Comparison of ENCODE assay signal across 8 cellular contexts in the genomic region with DNA sequence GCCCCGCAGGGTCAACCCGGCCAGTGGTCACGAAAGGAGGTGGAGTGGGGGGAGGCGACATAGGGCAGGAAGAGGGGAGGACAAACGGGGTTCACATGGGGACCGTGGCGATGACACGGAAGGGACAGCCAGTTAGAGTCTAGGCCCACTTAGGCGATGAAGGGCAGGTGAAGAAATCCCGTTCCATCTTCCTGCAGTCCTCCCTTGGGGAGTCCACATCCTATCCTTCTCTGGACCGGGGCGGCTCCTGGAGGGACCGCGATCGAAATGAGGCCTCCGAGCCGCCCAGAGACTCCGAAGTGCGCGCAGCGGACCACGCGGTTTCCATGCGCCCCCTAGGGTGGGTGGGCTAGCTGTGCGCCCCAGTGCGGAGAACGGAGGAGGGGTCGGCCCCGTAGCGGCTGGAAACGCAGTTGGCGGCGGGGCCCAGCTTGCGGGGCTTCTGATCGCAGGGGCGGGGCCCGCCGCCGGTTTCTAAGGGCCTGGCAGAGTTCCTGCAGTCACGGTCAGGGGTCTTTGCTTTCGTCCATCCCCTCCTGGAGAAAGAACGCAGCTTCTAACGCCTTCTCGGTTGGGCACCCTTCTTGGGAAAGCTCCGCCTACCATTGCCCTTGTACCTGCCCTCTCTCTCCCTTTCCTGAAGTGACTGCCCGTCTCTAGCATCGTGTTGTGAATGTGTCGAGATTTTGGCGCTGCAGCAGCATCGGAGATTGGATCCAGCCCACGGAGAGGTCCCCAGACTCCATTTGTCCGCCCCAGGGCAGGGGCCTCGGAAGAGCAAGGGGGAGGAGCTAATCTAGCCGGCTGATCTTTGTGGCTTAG. TPM values are rescaled to one million over a fixed set of nuclear protein-coding genes. Genes with fewer than 3 reads are reported as not detected.
DNase-seq lines count a peak whose midpoint lies in the region; ATAC-seq and TF ChIP-seq lines count a peak whose summit lies in the region.

No MANE protein-coding gene starts in this region.

- no peaks in the 10 kb centered on the region for H3K9me3 ChIP-seq in subcutaneous abdominal adipose tissue (ENCODE audit: control insufficient read depth in 5 of 5, low read length in 5 of 5)

- no peaks in the 10 kb centered on the region for H3K36me3 ChIP-seq in subcutaneous abdominal adipose tissue (ENCODE audit: control insufficient read depth in 5 of 5, insufficient read depth in 5 of 5, low read length in 5 of 5)

- no peaks in the 10 kb centered on the region for H3K9me3 Mint-ChIP-seq in activated T-cell treated with anti-CD3 and anti-CD28 coated beads, Interleukin-2, amount 50 U/mL, for 4 hours
- no peaks in the 10 kb centered on the region for H3K9me3 Mint-ChIP-seq in nephron progenitor cell

- H3K4me1 Mint-ChIP-seq in activated T-cell treated with anti-CD3 and anti-CD28 coated beads, Interleukin-2, amount 50 U/mL, for 4 hours (ENCODE audit: low read depth) = peaks cover 10% of the 10 kb centered on the region
- peaks cover 12% of the 10 kb centered on the region for H3K4me1 Mint-ChIP-seq in nephron progenitor cell

- ATAC-seq in activated T-cell treated with anti-CD3 and anti-CD28 coated beads, Interleukin-2, amount 50 U/mL, for 4 hours = peak; percentile 84
- ATAC-seq in HG02885 (IDR thresholded peaks at IDR 0.05; ENCODE audit: poor library complexity, unreplicated experiment) (no peak), GM21529 (IDR thresholded peaks at IDR 0.05; ENCODE audit: unreplicated experiment) (no peak)

- H3K4me3 ChIP-seq in fibroblast of mammary gland (ENCODE audit: control insufficient read depth, low read depth, low read length) (peak overlapping the region; percentile 57), subcutaneous abdominal adipose tissue (ENCODE audit: low read depth in 1 of 5, low read length in 5 of 5) (peak overlapping the region; percentile 71 to 77 (median 72))

- DNase-seq in DMS53 (lab: John Stamatoyannopoulos, UW) = peak; percentile 68
- DNase-seq in NCI-H524 (lab: John Stamatoyannopoulos, UW) = peak; percentile 51 to 67
- DNase-seq in activated T-cell treated with anti-CD3 and anti-CD28 coated beads, Interleukin-2, amount 50 U/mL, for 4 hours = peak; percentile 70
- peak; percentile 33 for DNase-seq in fibroblast of mammary gland (ENCODE audit: low read depth)
- DNase-seq in nephron progenitor cell = peak; percentile 89

- no peaks in the 10 kb centered on the region for H3K27me3 ChIP-seq in subcutaneous abdominal adipose tissue (ENCODE audit: control insufficient read depth in 5 of 5, insufficient read depth in 4 of 5, low read length in 5 of 5)

- TF ChIP-seq CTCF in fibroblast of mammary gland (conservative IDR thresholded peaks at IDR 0.05; ENCODE audit: control insufficient read depth, insufficient read depth, low read depth, low read length) (peak; percentile 26), nephron progenitor cell (IDR thresholded peaks at IDR 0.05) (peak; percentile 65)

- peak overlapping the region; percentile 84 for H3K4me3 Mint-ChIP-seq in activated T-cell treated with anti-CD3 and anti-CD28 coated beads, Interleukin-2, amount 50 U/mL, for 4 hours
- H3K4me3 Mint-ChIP-seq in nephron progenitor cell = peak overlapping the region; percentile 93

- no peak overlapping the region for H3K27ac ChIP-seq in subcutaneous abdominal adipose tissue (ENCODE audit: low read depth, low read length)

- H3K27me3 Mint-ChIP-seq in activated T-cell treated with anti-CD3 and anti-CD28 coated beads, Interleukin-2, amount 50 U/mL, for 4 hours (ENCODE audit: low read depth) = no peaks in the 10 kb centered on the region
- peaks cover 11% of the 10 kb centered on the region for H3K27me3 Mint-ChIP-seq in nephron progenitor cell (ENCODE audit: low read depth, poor library complexity)

- H3K9ac ChIP-seq in subcutaneous abdominal adipose tissue (ENCODE audit: low read length in 5 of 5) = peak overlapping the region; percentile 29 to 75 (median 66)

- peak overlapping the region; percentile 95 for H3K27ac Mint-ChIP-seq in nephron progenitor cell

- no peaks in the 10 kb centered on the region for H3K36me3 Mint-ChIP-seq in activated T-cell treated with anti-CD3 and anti-CD28 coated beads, Interleukin-2, amount 50 U/mL, for 4 hours (ENCODE audit: insufficient read depth)
- H3K36me3 Mint-ChIP-seq in nephron progenitor cell (ENCODE audit: low read depth) = no peaks in the 10 kb centered on the region

- H3K4me1 ChIP-seq in subcutaneous abdominal adipose tissue (ENCODE audit: control insufficient read depth in 5 of 5, insufficient read depth in 5 of 5, low read length in 5 of 5) = peaks cover 0 to 16% (median 13%) of the 10 kb centered on the region in 5 donors

RNA-seq across cellular contexts. Expression of gene TMEM225B, which starts 17.9 kb away (rescaled TPM):
- total RNA-seq in activated T-cell treated with anti-CD3 and anti-CD28 coated beads, Interleukin-2, amount 50 U/mL, for 4 hours = under 1 TPM in 2 of 3 donors, not detected in 1; 0.38 to 0.71 TPM

RNA-seq across cellular contexts. Expression of gene ZNF655, which starts 21.7 kb away (rescaled TPM):
- 10 to 100 TPM; 52.5 to 61.6 (median 59.2) TPM for total RNA-seq in activated T-cell treated with anti-CD3 and anti-CD28 coated beads, Interleukin-2, amount 50 U/mL, for 4 hours

RNA-seq across cellular contexts. Expression of gene FAM200A, which starts 28.3 kb away (rescaled TPM):
- 1 to 10 TPM; 6.1 to 6.7 (median 6.6) TPM for total RNA-seq in activated T-cell treated with anti-CD3 and anti-CD28 coated beads, Interleukin-2, amount 50 U/mL, for 4 hours

RNA-seq across cellular contexts. Expression of gene ZSCAN25, which starts 36.6 kb away (rescaled TPM):
- total RNA-seq in activated T-cell treated with anti-CD3 and anti-CD28 coated beads, Interleukin-2, amount 50 U/mL, for 4 hours = 10 to 100 TPM; 32.9 to 34.4 (median 34.1) TPM

Comparison
In these comparisons a context has a peak if more than half of its experiments do, and no peak if none do; other contexts are left out.
1. DNase-seq: peak in every context shown above with its lines; median percentile 89 in nephron progenitor cell; 70 in activated T-cell treated with anti-CD3 and anti-CD28 coated beads, Interleukin-2, amount 50 U/mL, for 4 hours; 68 in DMS53; 59 in NCI-H524; 33 in fibroblast of mammary gland.
2. ATAC-seq: peak in activated T-cell treated with anti-CD3 and anti-CD28 coated beads, Interleukin-2, amount 50 U/mL, for 4 hours (2 of 2); none in HG02885 (single experiment) and GM21529 (single experiment).